8 cellular contexts compared by ENCODE assay signal in the genomic region with DNA sequence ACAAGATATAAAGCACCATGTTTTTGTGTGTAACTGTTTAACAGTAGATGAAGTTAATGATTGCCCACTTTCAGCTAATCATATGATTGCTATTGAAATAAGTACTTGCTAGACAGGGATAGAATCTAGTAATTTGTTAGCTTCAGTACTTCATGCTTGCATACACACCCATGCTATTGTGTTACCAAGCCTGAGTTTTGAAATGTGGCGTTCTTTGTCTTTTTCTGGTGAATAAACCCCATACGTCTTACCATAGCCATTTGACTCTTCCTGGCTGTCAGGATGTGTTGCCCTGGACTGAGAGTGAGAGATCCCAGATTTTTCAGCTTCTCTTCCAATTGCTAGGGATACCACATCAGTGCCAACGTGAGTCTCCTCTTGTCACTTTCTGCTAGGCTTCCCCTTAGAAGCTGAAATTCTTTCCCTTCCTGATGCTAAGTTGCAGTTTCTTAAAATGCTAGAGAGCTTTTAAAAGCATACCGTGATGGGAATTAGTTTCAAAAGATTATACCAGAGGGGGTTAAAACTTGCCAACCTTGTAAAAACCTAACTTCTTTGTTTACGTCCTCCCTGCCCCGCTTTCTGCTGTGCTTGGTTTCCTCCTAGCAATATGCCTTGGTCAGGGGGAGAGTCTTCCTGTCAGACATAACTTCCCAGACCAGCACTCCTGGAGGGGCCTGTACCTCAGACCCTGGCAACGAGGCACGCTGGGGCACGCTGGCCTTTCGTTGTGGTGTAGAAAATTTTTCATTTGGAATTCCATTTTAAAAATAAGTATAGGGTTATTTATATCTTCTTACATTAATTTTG.
DNase-seq lines count a peak whose midpoint lies in the region; ATAC-seq and TF ChIP-seq lines count a peak whose summit lies in the region.

No MANE protein-coding gene starts in this region.

- no peak for ATAC-seq in effector memory CD8-positive, alpha-beta T cell (replicated peaks)
- no peak for ATAC-seq in HG03139 (IDR thresholded peaks at IDR 0.05; ENCODE audit: unreplicated experiment)

- H3K36me3 ChIP-seq in HAP-1 (replicated peaks) (no peaks in the 10 kb centered on the region), WERI-Rb-1 (no peaks in the 10 kb centered on the region), iPS-18a (ENCODE audit: control insufficient read depth, low read depth, low read length) (no peaks in the 10 kb centered on the region), spleen (no peaks in the 10 kb centered on the region), MG63 (no peaks in the 10 kb centered on the region)

- DNase-seq in HAP-1 (ENCODE audit: low spot score in 2 of 2) (peak; percentile 35 to 41), WERI-Rb-1 (no peak), spleen (no peak), SHP77 treated with DMSO at 0.1 percent for 48 hours (lab: John Stamatoyannopoulos, UW) (no peak), MG63 (no peak)
- no peak for DNase-seq in effector memory CD8-positive, alpha-beta T cell

- H3K27ac ChIP-seq in WERI-Rb-1 (peak overlapping the region; percentile 86), iPS-18a (ENCODE audit: low read length) (peak overlapping the region; percentile 85), spleen (peak overlapping the region; percentile 5 to 85 (median 77))

- H3K27me3 ChIP-seq in HAP-1 (ENCODE audit: low read depth) (no peaks in the 10 kb centered on the region), WERI-Rb-1 (ENCODE audit: insufficient read depth, low read depth, severe bottlenecking) (no peaks in the 10 kb centered on the region), iPS-18a (ENCODE audit: control insufficient read depth, insufficient read depth, low read length) (no peaks in the 10 kb centered on the region), spleen (replicated peaks in 1 of 7) (no peaks in the 10 kb centered on the region), MG63 (no peaks in the 10 kb centered on the region)

- intact Hi-C loops in spleen (cut with DNase I; ENCODE audit: low total_unique reads): loop anchor here (5.0 kb wide), 1 partner anchor 43 kb away; no protein-coding TSS in a partner anchor

- peaks cover 32 to 39% of the 10 kb centered on the region in 2 donors for H3K4me1 Mint-ChIP-seq in effector memory CD8-positive, alpha-beta T cell (ENCODE audit: low read depth in 2 of 2)

- no peaks in the 10 kb centered on the region for H3K27me3 Mint-ChIP-seq in effector memory CD8-positive, alpha-beta T cell

- no peak overlapping the region for H3K4me3 Mint-ChIP-seq in effector memory CD8-positive, alpha-beta T cell

- in situ Hi-C loops in HAP-1 (cut with MboI; ENCODE audit: low sequenced_read_pairs): no loop called here

- H3K4me1 ChIP-seq in HAP-1 (peaks cover 33% of the 10 kb centered on the region), iPS-18a (ENCODE audit: control insufficient read depth, low read depth, low read length) (peaks cover 36% of the 10 kb centered on the region), spleen (peaks cover 33 to 92% (median 69%) of the 10 kb centered on the region in 6 donors)

- no peak for TF ChIP-seq POLR2A in spleen (IDR thresholded peaks at IDR 0.05)

- peaks cover 4% of the 10 kb centered on the region for H3K36me3 Mint-ChIP-seq in effector memory CD8-positive, alpha-beta T cell (ENCODE audit: insufficient read depth)

- H3K9me3 Mint-ChIP-seq in effector memory CD8-positive, alpha-beta T cell: no peaks in the 10 kb centered on the region

- H3K9ac ChIP-seq in iPS-18a (ENCODE audit: low read length): peak overlapping the region; percentile 77

- WGBS in spleen, 5 donors: 16 to 22% (median 20%) methylated on average over 10 of the region's 10 CpGs

- H3K9me3 ChIP-seq in HAP-1: no peaks in the 10 kb centered on the region
- H3K9me3 ChIP-seq in WERI-Rb-1 (ENCODE audit: severe bottlenecking): no peaks in the 10 kb centered on the region
- H3K9me3 ChIP-seq in iPS-18a (ENCODE audit: control insufficient read depth, low read depth, low read length): no peaks in the 10 kb centered on the region
- no peaks in the 10 kb centered on the region for H3K9me3 ChIP-seq in spleen
- H3K9me3 ChIP-seq in MG63: no peaks in the 10 kb centered on the region

- no peak overlapping the region for H3K4me3 ChIP-seq in HAP-1
- no peak overlapping the region for H3K4me3 ChIP-seq in WERI-Rb-1 (ENCODE audit: low read depth, low read length)
- peak overlapping the region; percentile 55 for H3K4me3 ChIP-seq in iPS-18a (ENCODE audit: low read length)
- H3K4me3 ChIP-seq in spleen: peak overlapping the region in 2 of 8 donors; percentile 0 to 2
- no peak overlapping the region for H3K4me3 ChIP-seq in MG63

- no peak overlapping the region for H3K27ac Mint-ChIP-seq in effector memory CD8-positive, alpha-beta T cell

- TF ChIP-seq CTCF in WERI-Rb-1 (IDR thresholded peaks at IDR 0.05; ENCODE audit: low read depth, low read length) (no peak), spleen (IDR thresholded peaks at IDR 0.05 in 8 of 11, conservative IDR thresholded peaks at IDR 0.05 in 3 of 11) (no peak)

Comparison
In these comparisons a context has a peak if more than half of its experiments do, and no peak if none do; other contexts are left out.
1. DNase-seq: peak in HAP-1 (2 of 2); none in WERI-Rb-1 (single experiment), spleen (single experiment), SHP77 treated with DMSO at 0.1 percent for 48 hours (single experiment), MG63 (single experiment) and effector memory CD8-positive, alpha-beta T cell (0 of 3).
2. Peak in every context shown above with its lines, with median percentiles within 50 percentile points of each other: H3K27ac ChIP-seq.